ENCODE assay signal across 8 cellular contexts in genomic region chr1:44707959-44708831, GRCh38. TPM values are rescaled to one million over a fixed set of nuclear protein-coding genes. Genes with fewer than 3 reads are reported as not detected.
DNase-seq lines count a peak whose midpoint lies in the region; ATAC-seq and TF ChIP-seq lines count a peak whose summit lies in the region.

No MANE protein-coding gene starts in this region.

- CTCF ChIA-PET in activated CD8-positive, alpha-beta T cell treated with anti-CD3 and anti-CD28 coated beads for 36 hours (lab: Charles Lee), result interaction anchor here (0.9 to 1.9 kb wide), 7 partner anchors 10 to 55 kb away, joined by 3 to 17 read pairs (median 4); partner anchors contain the start of gene RNU5D-1

- POLR2A ChIA-PET in activated CD8-positive, alpha-beta T cell treated with anti-CD3 and anti-CD28 coated beads for 36 hours (lab: Charles Lee), result interaction anchor here (0.7 to 8.6 kb wide), 4 partner anchors 10 to 23 kb away, joined by 3 to 77 read pairs (median 4); partner anchors contain the start of gene RNU5D-1

- peak; percentile 87 for TF ChIP-seq CTCF in activated CD8-positive, alpha-beta T cell treated with anti-CD3 and anti-CD28 coated beads for 36 hours (IDR thresholded peaks at IDR 0.05)
- TF ChIP-seq CTCF in progenitor cell of endocrine pancreas (IDR thresholded peaks at IDR 0.05; ENCODE audit: unreplicated experiment), result peak; percentile 58

- H3K27ac Mint-ChIP-seq in activated CD8-positive, alpha-beta T cell treated with anti-CD3 and anti-CD28 coated beads for 36 hours, result peak overlapping the region; percentile 40
- H3K27ac Mint-ChIP-seq in progenitor cell of endocrine pancreas, result no peak overlapping the region

- H3K4me3 Mint-ChIP-seq in activated CD8-positive, alpha-beta T cell treated with anti-CD3 and anti-CD28 coated beads for 36 hours, result peak overlapping the region; percentile 42
- no peak overlapping the region for H3K4me3 Mint-ChIP-seq in progenitor cell of endocrine pancreas (ENCODE audit: low read depth)

- no peaks in the 10 kb centered on the region for H3K9me3 Mint-ChIP-seq in activated CD8-positive, alpha-beta T cell treated with anti-CD3 and anti-CD28 coated beads for 36 hours
- H3K9me3 Mint-ChIP-seq in progenitor cell of endocrine pancreas (ENCODE audit: low read depth), result peaks cover 4% of the 10 kb centered on the region

- intact Hi-C loops in activated CD8-positive, alpha-beta T cell treated with anti-CD3 and anti-CD28 coated beads for 36 hours (cut with micrococcal nuclease), result no loop called here

- H3K36me3 Mint-ChIP-seq in activated CD8-positive, alpha-beta T cell treated with anti-CD3 and anti-CD28 coated beads for 36 hours (ENCODE audit: low read depth), result no peaks in the 10 kb centered on the region
- H3K36me3 Mint-ChIP-seq in progenitor cell of endocrine pancreas (ENCODE audit: insufficient read depth), result peaks cover 5% of the 10 kb centered on the region

- ATAC-seq in activated CD8-positive, alpha-beta T cell treated with anti-CD3 and anti-CD28 coated beads for 36 hours, result peak; percentile 79
- ATAC-seq in GM18517 (IDR thresholded peaks at IDR 0.05; ENCODE audit: unreplicated experiment), result no peak
- ATAC-seq in HG03025 (IDR thresholded peaks at IDR 0.05; ENCODE audit: low FRiP score, unreplicated experiment), result no peak

- peaks cover 13% of the 10 kb centered on the region for H3K4me1 Mint-ChIP-seq in activated CD8-positive, alpha-beta T cell treated with anti-CD3 and anti-CD28 coated beads for 36 hours (ENCODE audit: low read depth)
- no peaks in the 10 kb centered on the region for H3K4me1 Mint-ChIP-seq in progenitor cell of endocrine pancreas (ENCODE audit: low read depth)

- H3K27me3 Mint-ChIP-seq in activated CD8-positive, alpha-beta T cell treated with anti-CD3 and anti-CD28 coated beads for 36 hours, result no peaks in the 10 kb centered on the region
- H3K27me3 Mint-ChIP-seq in progenitor cell of endocrine pancreas, result peaks cover 17% of the 10 kb centered on the region

- DNase-seq in NCI-H2196 (lab: John Stamatoyannopoulos, UW; ENCODE audit: unreplicated experiment) (peak; percentile 19), NCI-H2196 treated with DMSO at 0.1 percent for 48 hours (lab: John Stamatoyannopoulos, UW; ENCODE audit: unreplicated experiment) (no peak), M059J (ENCODE audit: low read depth) (peak; percentile 28), foreskin melanocyte (peak; percentile 66), progenitor cell of endocrine pancreas (ENCODE audit: low spot score, unreplicated experiment) (no peak)
- DNase-seq in activated CD8-positive, alpha-beta T cell treated with anti-CD3 and anti-CD28 coated beads for 36 hours, result peak; percentile 18

RNA-seq across cellular contexts. Expression of gene RNU5D-1, which starts 22.8 kb away (rescaled TPM):
- not detected in 2 replicates for total RNA-seq in M059J (2014; rRNA removed; shearing (Covaris generic))
- total RNA-seq in activated CD8-positive, alpha-beta T cell treated with anti-CD3 and anti-CD28 coated beads for 36 hours, result not detected
- total RNA-seq in progenitor cell of endocrine pancreas, result not detected in 2 replicates

RNA-seq across cellular contexts. Expression of gene KIF2C, which starts 31.4 kb away (rescaled TPM):
- 86.9 and 127 TPM in 2 replicates for total RNA-seq in M059J (2014; rRNA removed; shearing (Covaris generic))
- 10 to 100 TPM; 92.6 to 95.0 TPM for total RNA-seq in activated CD8-positive, alpha-beta T cell treated with anti-CD3 and anti-CD28 coated beads for 36 hours
- total RNA-seq in progenitor cell of endocrine pancreas, result 26.6 and 28.7 TPM in 2 replicates

RNA-seq across cellular contexts. Expression of gene ARMH1, which starts 33.7 kb away (rescaled TPM):
- total RNA-seq in M059J (2014; rRNA removed; shearing (Covaris generic)), result 0.37 and 2.8 TPM in 2 replicates
- total RNA-seq in activated CD8-positive, alpha-beta T cell treated with anti-CD3 and anti-CD28 coated beads for 36 hours, result 100 to 1,000 TPM; 162 to 165 TPM
- 14.9 and 15.0 TPM in 2 replicates for total RNA-seq in progenitor cell of endocrine pancreas

RNA-seq across cellular contexts. Expression of gene TMEM53, which starts 33.9 kb away (rescaled TPM):
- total RNA-seq in M059J (2014; rRNA removed; shearing (Covaris generic)), result 12.7 and 17.0 TPM in 2 replicates
- 1 to 10 TPM; 2.3 to 3.5 TPM for total RNA-seq in activated CD8-positive, alpha-beta T cell treated with anti-CD3 and anti-CD28 coated beads for 36 hours
- 11.8 and 13.9 TPM in 2 replicates for total RNA-seq in progenitor cell of endocrine pancreas

Comparison
In these comparisons a context has a peak if more than half of its experiments do, and no peak if none do; other contexts are left out.
1. DNase-seq: peak in NCI-H2196 (single experiment), M059J (single experiment), activated CD8-positive, alpha-beta T cell treated with anti-CD3 and anti-CD28 coated beads for 36 hours (single experiment) and foreskin melanocyte (single experiment); none in NCI-H2196 treated with DMSO at 0.1 percent for 48 hours (single experiment) and progenitor cell of endocrine pancreas (single experiment).